Comparison of ENCODE assay signal across 1 cellular context in the genomic region with DNA sequence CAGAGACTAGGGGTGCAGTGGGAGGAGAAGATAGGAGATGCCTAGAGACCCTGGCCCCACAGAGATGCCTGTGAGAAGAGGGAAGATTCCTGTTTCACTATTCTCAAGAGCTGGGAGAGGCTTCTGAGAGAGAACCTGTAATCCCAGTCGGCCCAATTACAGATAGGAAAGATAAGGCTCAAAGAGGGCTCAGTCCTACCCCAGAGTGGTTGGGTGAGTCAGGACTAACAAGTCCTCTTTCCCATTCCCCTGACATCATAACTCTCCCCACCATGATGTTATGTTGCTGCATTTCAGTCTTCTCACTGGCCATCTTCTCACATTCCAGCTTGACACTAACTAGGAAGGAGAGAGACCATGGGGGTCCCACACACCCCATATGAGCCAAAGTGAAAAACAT.
TF ChIP-seq lines count a peak whose summit lies in the region.

No MANE protein-coding gene starts in this region.

TF ChIP-seq in IMR-90, 13 proteins besides CTCF, POLR2A, EP300 and RAD21:
- TF ChIP-seq USF2 (IDR thresholded peaks at IDR 0.05; ENCODE audit: low read depth, low read length) (no peak), RCOR1 (IDR thresholded peaks at IDR 0.05; ENCODE audit: insufficient replicate concordance, low read length) (peak; percentile 81), NFE2L2 (IDR thresholded peaks at IDR 0.05; ENCODE audit: low read depth, low read length) (no peak), RFX5 (IDR thresholded peaks at IDR 0.05; ENCODE audit: low read depth, low read length) (no peak), CHD1 (IDR thresholded peaks at IDR 0.05; ENCODE audit: low read depth, low read length) (no peak), CEBPB (IDR thresholded peaks at IDR 0.05; ENCODE audit: low read depth, low read length) (no peak)
- TF ChIP-seq, protein P1, sequence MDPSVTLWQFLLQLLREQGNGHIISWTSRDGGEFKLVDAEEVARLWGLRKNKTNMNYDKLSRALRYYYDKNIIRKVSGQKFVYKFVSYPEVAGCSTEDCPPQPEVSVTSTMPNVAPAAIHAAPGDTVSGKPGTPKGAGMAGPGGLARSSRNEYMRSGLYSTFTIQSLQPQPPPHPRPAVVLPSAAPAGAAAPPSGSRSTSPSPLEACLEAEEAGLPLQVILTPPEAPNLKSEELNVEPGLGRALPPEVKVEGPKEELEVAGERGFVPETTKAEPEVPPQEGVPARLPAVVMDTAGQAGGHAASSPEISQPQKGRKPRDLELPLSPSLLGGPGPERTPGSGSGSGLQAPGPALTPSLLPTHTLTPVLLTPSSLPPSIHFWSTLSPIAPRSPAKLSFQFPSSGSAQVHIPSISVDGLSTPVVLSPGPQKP (IDR thresholded peaks at IDR 0.05; ENCODE audit: borderline replicate concordance, low read depth, low read length): no peak
